In genomic region chr1:35053433-35053832, GRCh38 we compare ENCODE assay signal across 23 cellular contexts.
"Had no signal": no experiment of that assay in that cellular context is flagged by ENCODE, and none has a peak within 500 bp of the region (broad histone marks: within the 10 kb centered on the region; RNA-seq: fewer than 3 reads in every experiment).

No MANE protein-coding gene starts in this region.

- H3K36me3 ChIP-seq: esophagus squamous epithelium, gastrocnemius medialis, heart right ventricle, left lung, lower lobe of right lung had no signal

- H3K27ac ChIP-seq: coronary artery, dorsolateral prefrontal cortex, esophagus squamous epithelium, gastrocnemius medialis, heart right ventricle, left lung, lower lobe of right lung had no signal

- H3K9me3 ChIP-seq: esophagus squamous epithelium, gastrocnemius medialis, left lung, lower lobe of right lung, mucosa of descending colon had no signal

- DNase-seq: dermis blood vessel endothelial cell; dorsolateral prefrontal cortex; effector CD4-positive, alpha-beta T cell; effector memory CD4-positive, alpha-beta T cell; esophagus squamous epithelium; foreskin fibroblast; foreskin melanocyte; gastrocnemius medialis; glutamatergic neuron; head of caudate nucleus; heart right ventricle; hippocampal formation; left cardiac atrium; left lung; left ventricle myocardium superior; lower lobe of right lung; mesenchymal stem cell; mucosa of descending colon had no signal

- ATAC-seq: gastrocnemius medialis, heart right ventricle, left cardiac atrium, left lung, left ventricle myocardium superior, lower lobe of right lung, mucosa of descending colon had no signal

- H3K4me3 ChIP-seq: coronary artery, dorsolateral prefrontal cortex, esophagus squamous epithelium, gastrocnemius medialis, heart right ventricle, left lung, lower lobe of right lung, mucosa of descending colon had no signal

- H3K4me1 ChIP-seq: gastrocnemius medialis, heart right ventricle, left lung, lower lobe of right lung had no signal

- FAIRE-seq: colon, endothelial cell of umbilical vein, islet of Langerhans, keratinocyte had no signal

- H3K27me3 ChIP-seq: dorsolateral prefrontal cortex, esophagus squamous epithelium, left lung had no signal
